Comparison of ENCODE assay signal across 19 cellular contexts in the genomic region with DNA sequence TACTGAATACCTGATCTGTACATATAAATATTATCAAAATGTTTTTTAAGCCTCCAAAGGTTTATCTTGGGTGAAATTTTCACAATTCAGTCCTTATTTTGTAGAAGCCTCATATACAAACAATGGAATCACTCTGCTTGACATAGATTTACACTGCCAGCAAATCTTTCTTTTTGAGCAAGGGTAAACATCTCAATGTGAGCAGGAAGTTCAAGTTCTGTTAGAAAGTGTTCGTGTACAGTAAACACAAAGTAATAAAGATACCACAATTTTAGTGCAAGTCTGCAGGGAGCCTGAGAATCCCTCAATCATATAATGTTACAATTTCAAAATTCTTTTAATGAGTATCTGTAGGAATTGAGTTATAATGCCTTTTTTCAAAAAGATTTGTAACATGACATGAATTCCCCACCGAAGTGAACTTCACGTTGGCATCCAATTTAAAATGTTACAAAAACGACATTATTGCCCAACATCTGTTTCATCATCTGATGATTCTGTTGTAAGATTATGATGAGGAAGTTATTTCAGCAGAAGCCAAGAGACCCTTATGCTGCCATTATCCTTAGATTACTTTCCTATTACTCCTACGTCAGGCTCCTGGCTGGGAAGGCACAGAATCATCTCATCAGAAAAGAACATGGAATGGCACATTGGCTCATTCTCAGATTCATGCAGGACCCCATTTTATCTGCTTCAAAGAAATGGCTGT.
DNase-seq lines count a peak whose midpoint lies in the region; ATAC-seq, FAIRE-seq and TF ChIP-seq lines count a peak whose summit lies in the region.
"Had no signal": no experiment of that assay in that cellular context is flagged by ENCODE, and none has a peak within 500 bp of the region (broad histone marks: within the 10 kb centered on the region; RNA-seq: fewer than 3 reads in every experiment).

No MANE protein-coding gene starts in this region.

- no peaks in the 10 kb centered on the region for H3F3A ChIP-seq in GM23248 (ENCODE audit: insufficient read depth)

- H3K4me3 ChIP-seq in GM23248: no peak overlapping the region
- H3K4me3 ChIP-seq in bronchial epithelial cell (ENCODE audit: low read depth, low read length): no peak overlapping the region
- no peak overlapping the region for H3K4me3 ChIP-seq in mesenchymal stem cell (ENCODE audit: insufficient read depth in 1 of 2, low read depth in 1 of 2, low read length in 2 of 2)
- no peak overlapping the region for H3K4me3 ChIP-seq in Peyer's patch
- H3K4me3 ChIP-seq in testis: no peak overlapping the region
- H3K4me3 ChIP-seq: ascending aorta, SJSA1, skin epidermis, thoracic aorta had no signal

- DNase-seq in GM23248: peak; percentile 48
- DNase-seq in NCI-H446 treated with DMSO at 0.1 percent for 48 hours (lab: John Stamatoyannopoulos, UW): peak; percentile 48
- peak; percentile 33 for DNase-seq in bronchial epithelial cell (ENCODE audit: low read depth)
- DNase-seq in mesenchymal stem cell: peak; percentile 51
- DNase-seq in Peyer's patch: no peak
- no peak for DNase-seq in activated CD4-positive, alpha-beta memory T cell treated with anti-CD3 and anti-CD28 coated beads for 36 hours
- no peak for DNase-seq in testis
- DNase-seq: activated CD4-positive, alpha-beta T cell treated with anti-CD3 and anti-CD28 coated beads for 48 hours; activated CD8-positive, alpha-beta memory T cell treated with anti-CD3 and anti-CD28 coated beads, Interleukin-2, amount 50 U/mL, for 48 hours; activated naive CD4-positive, alpha-beta T cell; NCI-H1417 treated with DMSO at 0.1 percent for 48 hours had no signal

- H3K27ac Mint-ChIP-seq in activated CD4-positive, alpha-beta memory T cell treated with anti-CD3 and anti-CD28 coated beads for 36 hours: no peak overlapping the region
- H3K27ac Mint-ChIP-seq: IgD-negative memory B cell had no signal

- no peaks in the 10 kb centered on the region for H3K36me3 Mint-ChIP-seq in activated CD4-positive, alpha-beta memory T cell treated with anti-CD3 and anti-CD28 coated beads for 36 hours
- H3K36me3 Mint-ChIP-seq: IgD-negative memory B cell had no signal

- H3K27me3 Mint-ChIP-seq in activated CD4-positive, alpha-beta memory T cell treated with anti-CD3 and anti-CD28 coated beads for 36 hours: no peaks in the 10 kb centered on the region

- no peaks in the 10 kb centered on the region for H3K36me3 ChIP-seq in GM23248 (ENCODE audit: low read depth)
- no peaks in the 10 kb centered on the region for H3K36me3 ChIP-seq in bronchial epithelial cell (ENCODE audit: control insufficient read depth, insufficient read depth, low read length)
- H3K36me3 ChIP-seq in mesenchymal stem cell (ENCODE audit: control insufficient read depth in 1 of 2, insufficient read depth in 2 of 2, low read depth in 1 of 2, low read length in 2 of 2): no peaks in the 10 kb centered on the region
- no peaks in the 10 kb centered on the region for H3K36me3 ChIP-seq in Peyer's patch
- no peaks in the 10 kb centered on the region for H3K36me3 ChIP-seq in testis (ENCODE audit: low read depth, missing control alignments)
- H3K36me3 ChIP-seq: ascending aorta, SJSA1, thoracic aorta had no signal

- no peaks in the 10 kb centered on the region for H3K79me1 ChIP-seq in mesenchymal stem cell (replicated peaks; ENCODE audit: low read length, poor library complexity, severe bottlenecking)

- TF ChIP-seq POLR2A in Peyer's patch (IDR thresholded peaks at IDR 0.05): no peak
- no peak for TF ChIP-seq POLR2A in testis (IDR thresholded peaks at IDR 0.05)

- ATAC-seq in HG03442 (IDR thresholded peaks at IDR 0.05; ENCODE audit: unreplicated experiment): no peak

- H3K9me3 Mint-ChIP-seq in activated CD4-positive, alpha-beta memory T cell treated with anti-CD3 and anti-CD28 coated beads for 36 hours: no peaks in the 10 kb centered on the region
- H3K9me3 Mint-ChIP-seq: IgD-negative memory B cell had no signal

- TF ChIP-seq CTCF in bronchial epithelial cell (IDR thresholded peaks at IDR 0.05; ENCODE audit: insufficient read depth, low read length, severe bottlenecking) (no peak), Peyer's patch (IDR thresholded peaks at IDR 0.05) (no peak), testis (IDR thresholded peaks at IDR 0.05) (no peak)

- no peak overlapping the region for H3K14ac ChIP-seq in mesenchymal stem cell (ENCODE audit: low read length in 2 of 2)

- peak overlapping the region; percentile 34; the same call in 1 of the 2 replicates for H2AFZ ChIP-seq in GM23248
- H2AFZ ChIP-seq in mesenchymal stem cell (ENCODE audit: low read depth, low read length): no peak overlapping the region
- H2AFZ ChIP-seq: parathyroid adenoma had no signal

- no peak for FAIRE-seq in bronchial epithelial cell (lab: Jason Lieb, UNC)
- FAIRE-seq: frontal cortex had no signal

- no peaks in the 10 kb centered on the region for H3K4me1 Mint-ChIP-seq in activated CD4-positive, alpha-beta memory T cell treated with anti-CD3 and anti-CD28 coated beads for 36 hours (ENCODE audit: low read depth)
- H3K4me1 Mint-ChIP-seq: IgD-negative memory B cell had no signal

- in situ Hi-C loops in GM23248 (cut with MboI): no loop called here

- no peak overlapping the region for H3K23ac ChIP-seq in mesenchymal stem cell (ENCODE audit: low read length in 2 of 2)

- H3K18ac ChIP-seq in mesenchymal stem cell (ENCODE audit: low read depth in 1 of 2, low read length in 2 of 2): no peak overlapping the region

- no peak overlapping the region for H4K91ac ChIP-seq in mesenchymal stem cell (ENCODE audit: low read length)

- H3K9me2 ChIP-seq in GM23248 (ENCODE audit: insufficient read depth): no peaks in the 10 kb centered on the region

- no peak overlapping the region for H3K4ac ChIP-seq in mesenchymal stem cell (ENCODE audit: low read depth in 1 of 2, low read length in 2 of 2)

- H4K8ac ChIP-seq in mesenchymal stem cell (ENCODE audit: low read length): no peak overlapping the region

- no peak overlapping the region for H3K27ac ChIP-seq in GM23248
- no peak overlapping the region for H3K27ac ChIP-seq in mesenchymal stem cell (ENCODE audit: low read length, poor library complexity, severe bottlenecking)
- H3K27ac ChIP-seq in Peyer's patch: no peak overlapping the region
- H3K27ac ChIP-seq in testis: no peak overlapping the region
- H3K27ac ChIP-seq: ascending aorta, parathyroid adenoma, SJSA1, skin epidermis, thoracic aorta had no signal

- no peak overlapping the region for H2BK12ac ChIP-seq in mesenchymal stem cell (ENCODE audit: low read length in 2 of 2)

- POLR2A ChIA-PET in activated CD4-positive, alpha-beta memory T cell treated with anti-CD3 and anti-CD28 coated beads for 36 hours (lab: Charles Lee): no interaction called here

- H3K9me3 ChIP-seq in GM23248 (ENCODE audit: low read depth) (no peaks in the 10 kb centered on the region), mesenchymal stem cell (ENCODE audit: control insufficient read depth, low read length) (no peaks in the 10 kb centered on the region), Peyer's patch (no peaks in the 10 kb centered on the region), testis (no peaks in the 10 kb centered on the region)
- H3K9me3 ChIP-seq: ascending aorta, SJSA1, thoracic aorta had no signal

- H3K4me1 ChIP-seq in GM23248 (ENCODE audit: insufficient read depth) (peaks cover 8% of the 10 kb centered on the region; the same call in 1 of the 2 replicates), mesenchymal stem cell (ENCODE audit: control insufficient read depth, insufficient read depth, low read depth, low read length) (no peaks in the 10 kb centered on the region), Peyer's patch (peaks cover 0 to 6% (median 0%) of the 10 kb centered on the region in 4 donors), testis (no peaks in the 10 kb centered on the region)
- H3K4me1 ChIP-seq: ascending aorta, parathyroid adenoma, SJSA1 had no signal

- no peaks in the 10 kb centered on the region for H4K20me1 ChIP-seq in GM23248 (ENCODE audit: insufficient read depth)

- H3K4me3 Mint-ChIP-seq in activated CD4-positive, alpha-beta memory T cell treated with anti-CD3 and anti-CD28 coated beads for 36 hours: no peak overlapping the region
- H3K4me3 Mint-ChIP-seq: IgD-negative memory B cell had no signal

- no peak overlapping the region for H2BK120ac ChIP-seq in mesenchymal stem cell (ENCODE audit: low read depth, low read length)

- H3K79me2 ChIP-seq in GM23248 (ENCODE audit: insufficient read depth): no peaks in the 10 kb centered on the region
- H3K79me2 ChIP-seq: parathyroid adenoma had no signal

- H2AK5ac ChIP-seq in mesenchymal stem cell (ENCODE audit: low read length, severe bottlenecking): no peak overlapping the region

- 33 to 37% methylated on average over 5 of the region's 5 CpGs for WGBS in GM23248 (ENCODE audit: low coverage in 1 of 2, low lambda C conversion rate in 2 of 2, missing lambda C conversion rate in 2 of 2), 2 experiments
- WGBS in mesenchymal stem cell: 73% methylated on average over 1 of the region's 5 CpGs
- 63 to 64% methylated on average over 5 of the region's 5 CpGs for WGBS in testis, 2 donors

- H3K9ac ChIP-seq in GM23248: no peak overlapping the region
- peak overlapping the region; percentile 3 for H3K9ac ChIP-seq in mesenchymal stem cell (ENCODE audit: low read length)
- H3K9ac ChIP-seq: parathyroid adenoma had no signal

- H3K4me2 ChIP-seq in GM23248 (ENCODE audit: unreplicated experiment) (no peak overlapping the region), mesenchymal stem cell (ENCODE audit: low read length, poor library complexity, severe bottlenecking) (no peak overlapping the region)

- no peak overlapping the region for H2BK15ac ChIP-seq in mesenchymal stem cell (ENCODE audit: low read depth, poor library complexity, severe bottlenecking)

- H3K27me3 ChIP-seq in GM23248 (replicated peaks; ENCODE audit: insufficient read depth) (no peaks in the 10 kb centered on the region), bronchial epithelial cell (ENCODE audit: control insufficient read depth, insufficient read depth, low read length) (no peaks in the 10 kb centered on the region), mesenchymal stem cell (ENCODE audit: control insufficient read depth in 1 of 2, insufficient read depth in 1 of 2, low read length in 2 of 2) (no peaks in the 10 kb centered on the region), Peyer's patch (no peaks in the 10 kb centered on the region), testis (no peaks in the 10 kb centered on the region)
- H3K27me3 ChIP-seq: ascending aorta, SJSA1 had no signal

- H2BK5ac ChIP-seq in mesenchymal stem cell (ENCODE audit: low read depth, low read length, poor library complexity, severe bottlenecking): no peak overlapping the region

- intact Hi-C loops in activated CD4-positive, alpha-beta memory T cell treated with anti-CD3 and anti-CD28 coated beads for 36 hours (cut with micrococcal nuclease): no loop called here
- intact Hi-C loops in testis (cut with DNase I; ENCODE audit: low total_unique reads): no loop called here

- CTCF ChIA-PET in activated CD4-positive, alpha-beta memory T cell treated with anti-CD3 and anti-CD28 coated beads for 36 hours (lab: Charles Lee): no interaction called here

Comparison
In these comparisons a context has a peak if more than half of its experiments do, and no peak if none do; other contexts are left out.
1. DNase-seq: peak in GM23248 (single experiment), NCI-H446 treated with DMSO at 0.1 percent for 48 hours (single experiment), bronchial epithelial cell (single experiment) and mesenchymal stem cell (single experiment); none in Peyer's patch (0 of 3), activated CD4-positive, alpha-beta memory T cell treated with anti-CD3 and anti-CD28 coated beads for 36 hours (single experiment) and testis (single experiment).